8 cellular contexts compared by ENCODE assay signal in genomic region chr17:17495448-17496188, GRCh38. TPM values are rescaled to one million over a fixed set of nuclear protein-coding genes. Genes with fewer than 3 reads are reported as not detected.
DNase-seq lines count a peak whose midpoint lies in the region; ATAC-seq and TF ChIP-seq lines count a peak whose summit lies in the region.

No MANE protein-coding gene starts in this region.

- H3K4me3 Mint-ChIP-seq in activated naive CD8-positive, alpha-beta T cell treated with anti-CD3 and anti-CD28 coated beads, Interleukin-2, amount 10 ng/mL, durations not matched to agents 7 days and 5 days = peak overlapping the region; percentile 76

- H3K27me3 Mint-ChIP-seq in activated naive CD8-positive, alpha-beta T cell treated with anti-CD3 and anti-CD28 coated beads, Interleukin-2, amount 10 ng/mL, durations not matched to agents 7 days and 5 days = peaks cover 21% of the 10 kb centered on the region

- H3K36me3 Mint-ChIP-seq in activated naive CD8-positive, alpha-beta T cell treated with anti-CD3 and anti-CD28 coated beads, Interleukin-2, amount 10 ng/mL, durations not matched to agents 7 days and 5 days = peaks cover 12% of the 10 kb centered on the region

- peaks cover 22% of the 10 kb centered on the region for H3K4me1 ChIP-seq in HUES64 (ENCODE audit: insufficient read depth, low read length)

- intact Hi-C loops in left ventricle myocardium superior (cut with micrococcal nuclease) = loop anchor here (5.0 kb wide), 1 partner anchor 77 kb away; no protein-coding TSS in a partner anchor

- no peak overlapping the region for H3K27ac Mint-ChIP-seq in activated naive CD8-positive, alpha-beta T cell treated with anti-CD3 and anti-CD28 coated beads, Interleukin-2, amount 10 ng/mL, durations not matched to agents 7 days and 5 days

- H3K4me3 ChIP-seq in HUES64 (ENCODE audit: low read length) (peak overlapping the region; percentile 72), retinal pigment epithelial cell (ENCODE audit: low read length) (peak overlapping the region; percentile 28)

- peak overlapping the region; percentile 58 for H3K9ac ChIP-seq in HUES64 (ENCODE audit: low read depth, low read length)

- TF ChIP-seq CTCF in retinal pigment epithelial cell (conservative IDR thresholded peaks at IDR 0.05; ENCODE audit: low read depth, low read length) = no peak

- H3K27me3 ChIP-seq in HUES64 (ENCODE audit: insufficient read depth, low read length) = peaks cover 27% of the 10 kb centered on the region

- POLR2A ChIA-PET in activated naive CD8-positive, alpha-beta T cell treated with anti-CD3 and anti-CD28 coated beads, Interleukin-2, amount 10 ng/mL, durations not matched to agents 7 days and 5 days (lab: Charles Lee) = interaction anchor here (0.6 to 2.8 kb wide), 4 partner anchors 8 to 271 kb away, joined by 4 to 13 read pairs (median 8); no protein-coding TSS in a partner anchor

- DNase-seq in CD1c-positive myeloid dendritic cell (ENCODE audit: extremely low spot score) = peak; percentile 34
- DNase-seq in activated naive CD8-positive, alpha-beta T cell treated with anti-CD3 and anti-CD28 coated beads, Interleukin-2, amount 10 ng/mL, durations not matched to agents 7 days and 5 days = no peak
- peak; percentile 62 for DNase-seq in left ventricle myocardium superior
- no peak for DNase-seq in retinal pigment epithelial cell (ENCODE audit: low read depth)
- DNase-seq in NCI-H2081 treated with DMSO at 0.1 percent for 48 hours (lab: John Stamatoyannopoulos, UW) = no peak

- no peaks in the 10 kb centered on the region for H3K9me3 Mint-ChIP-seq in activated naive CD8-positive, alpha-beta T cell treated with anti-CD3 and anti-CD28 coated beads, Interleukin-2, amount 10 ng/mL, durations not matched to agents 7 days and 5 days

- 2% methylated on average over 77 of the region's 77 CpGs for WGBS in HUES64

- H3K27ac ChIP-seq in HUES64 (ENCODE audit: low read depth, low read length) = no peak overlapping the region

- peak; percentile 7 for ATAC-seq in activated naive CD8-positive, alpha-beta T cell treated with anti-CD3 and anti-CD28 coated beads, Interleukin-2, amount 10 ng/mL, durations not matched to agents 7 days and 5 days (ENCODE audit: low read depth)
- peak; percentile 25 for ATAC-seq in left ventricle myocardium superior
- no peak for ATAC-seq in HG02610 (IDR thresholded peaks at IDR 0.05; ENCODE audit: unreplicated experiment)
- ATAC-seq in HG03175 (IDR thresholded peaks at IDR 0.05; ENCODE audit: unreplicated experiment) = no peak

- peaks cover 26% of the 10 kb centered on the region for H3K36me3 ChIP-seq in HUES64 (ENCODE audit: insufficient read depth, low read length)

- H3K9me3 ChIP-seq in HUES64 (ENCODE audit: insufficient read depth, low read depth, low read length) = no peaks in the 10 kb centered on the region

- H3K4me1 Mint-ChIP-seq in activated naive CD8-positive, alpha-beta T cell treated with anti-CD3 and anti-CD28 coated beads, Interleukin-2, amount 10 ng/mL, durations not matched to agents 7 days and 5 days = peaks cover 13% of the 10 kb centered on the region

RNA-seq across cellular contexts. Expression of gene RASD1, which starts 0.6 kb away (rescaled TPM):
- 1.4 TPM for polyA plus RNA-seq in HUES64 (2013, experiment 1 of 2)
- polyA plus RNA-seq in HUES64 (2013, experiment 2 of 2) = 1.2 TPM
- 1 to 10 TPM; 1.3 to 2.3 TPM for total RNA-seq in activated naive CD8-positive, alpha-beta T cell treated with anti-CD3 and anti-CD28 coated beads, Interleukin-2, amount 10 ng/mL, durations not matched to agents 7 days and 5 days
- 50.8 TPM for total RNA-seq in left ventricle myocardium superior

RNA-seq across cellular contexts. Expression of gene MED9, which starts 18.8 kb away (rescaled TPM):
- 13.8 TPM for polyA plus RNA-seq in HUES64 (2013, experiment 1 of 2)
- polyA plus RNA-seq in HUES64 (2013, experiment 2 of 2) = 17.2 TPM
- total RNA-seq in activated naive CD8-positive, alpha-beta T cell treated with anti-CD3 and anti-CD28 coated beads, Interleukin-2, amount 10 ng/mL, durations not matched to agents 7 days and 5 days = 10 to 100 TPM; 17.8 to 20.6 TPM
- total RNA-seq in left ventricle myocardium superior = 42.0 TPM

Comparison
In these comparisons a context has a peak if more than half of its experiments do, and no peak if none do; other contexts are left out.
1. DNase-seq: peak in CD1c-positive myeloid dendritic cell (single experiment) and left ventricle myocardium superior (single experiment); none in activated naive CD8-positive, alpha-beta T cell treated with anti-CD3 and anti-CD28 coated beads, Interleukin-2, amount 10 ng/mL, durations not matched to agents 7 days and 5 days (single experiment), retinal pigment epithelial cell (single experiment) and NCI-H2081 treated with DMSO at 0.1 percent for 48 hours (single experiment).
2. ATAC-seq: peak in activated naive CD8-positive, alpha-beta T cell treated with anti-CD3 and anti-CD28 coated beads, Interleukin-2, amount 10 ng/mL, durations not matched to agents 7 days and 5 days (single experiment) and left ventricle myocardium superior (single experiment); none in HG02610 (single experiment) and HG03175 (single experiment).
3. RNA of gene RASD1, which starts 0.6 kb away (total RNA-seq): 50.8 TPM in left ventricle myocardium superior (single experiment); 1.3 to 2.3 TPM in activated naive CD8-positive, alpha-beta T cell treated with anti-CD3 and anti-CD28 coated beads, Interleukin-2, amount 10 ng/mL, durations not matched to agents 7 days and 5 days; every median in the first group is over 10 times any median in the second.